8 cellular contexts compared by ENCODE assay signal in the genomic region with DNA sequence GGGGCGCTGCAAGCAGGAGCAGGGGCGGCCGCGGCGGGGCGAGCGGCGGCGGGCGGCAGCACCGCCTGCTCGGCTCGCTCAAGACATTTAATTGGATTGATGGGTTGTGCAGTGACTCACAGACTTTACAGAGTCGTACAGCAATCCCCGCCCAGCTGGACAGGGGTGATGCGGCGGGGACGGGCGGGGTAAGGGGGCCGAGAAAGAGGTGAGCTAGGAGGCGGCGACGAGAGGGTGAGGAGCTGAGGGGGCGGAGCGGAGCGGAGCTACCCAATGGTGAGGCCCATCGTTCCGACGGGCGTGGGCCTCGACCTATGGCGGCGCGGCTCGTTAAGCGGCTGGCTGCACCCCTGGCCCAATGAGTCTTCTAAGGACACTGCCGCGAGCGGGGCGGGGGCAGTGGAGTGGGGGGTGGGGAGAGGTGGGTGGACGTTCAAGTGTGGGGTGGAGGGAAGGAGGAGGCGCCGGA.
DNase-seq lines count a peak whose midpoint lies in the region; ATAC-seq and TF ChIP-seq lines count a peak whose summit lies in the region.

No MANE protein-coding gene starts in this region.

- H2AFZ ChIP-seq in KMS-11 (ENCODE audit: low read depth), result peak overlapping the region; percentile 93

- no peaks in the 10 kb centered on the region for H3K9me3 Mint-ChIP-seq in activated T-helper 17 cell treated with anti-CD3 and anti-CD28 coated beads, Interleukin-2, amount 50 U/mL, for 72 hours
- H3K9me3 Mint-ChIP-seq in neural crest cell, result peaks cover 1% of the 10 kb centered on the region

- H3K4me3 ChIP-seq in KMS-11 (IDR thresholded peaks at IDR 0.05; ENCODE audit: insufficient read depth, low read depth, low read length), result peak overlapping the region; percentile 63
- peak overlapping the region; percentile 71 to 86 (median 77) for H3K4me3 ChIP-seq in Peyer's patch
- peak overlapping the region; percentile 89 to 90 for H3K4me3 ChIP-seq in stomach smooth muscle (ENCODE audit: low read length in 2 of 2)

- no peaks in the 10 kb centered on the region for H3K27me3 Mint-ChIP-seq in activated T-helper 17 cell treated with anti-CD3 and anti-CD28 coated beads, Interleukin-2, amount 50 U/mL, for 72 hours
- peaks cover 7% of the 10 kb centered on the region for H3K27me3 Mint-ChIP-seq in neural crest cell (ENCODE audit: low read depth)

- H3K27ac ChIP-seq in KMS-11 (peak overlapping the region; percentile 50), Peyer's patch (peak overlapping the region; percentile 96 to 99 (median 98)), stomach smooth muscle (ENCODE audit: low read length) (peak overlapping the region; percentile 94)

- H4K20me1 ChIP-seq in KMS-11 (ENCODE audit: insufficient read depth), result no peaks in the 10 kb centered on the region

- no peaks in the 10 kb centered on the region for H3K36me3 Mint-ChIP-seq in activated T-helper 17 cell treated with anti-CD3 and anti-CD28 coated beads, Interleukin-2, amount 50 U/mL, for 72 hours (ENCODE audit: low read depth)
- H3K36me3 Mint-ChIP-seq in neural crest cell (ENCODE audit: low read depth), result no peaks in the 10 kb centered on the region

- ATAC-seq in GM21737 (IDR thresholded peaks at IDR 0.05; ENCODE audit: unreplicated experiment), result peak; percentile 87
- ATAC-seq in activated T-helper 17 cell treated with anti-CD3 and anti-CD28 coated beads, Interleukin-2, amount 50 U/mL, for 72 hours (replicated peaks), result peak; percentile 89

- H3K9ac ChIP-seq in KMS-11 (peak overlapping the region; percentile 64; the same call in 1 of the 2 replicates), stomach smooth muscle (ENCODE audit: low read length in 2 of 2) (peak overlapping the region; percentile 92 to 95)

- peak overlapping the region; percentile 81 for H3K27ac Mint-ChIP-seq in activated T-helper 17 cell treated with anti-CD3 and anti-CD28 coated beads, Interleukin-2, amount 50 U/mL, for 72 hours
- peak overlapping the region; percentile 99 for H3K27ac Mint-ChIP-seq in neural crest cell (ENCODE audit: unreplicated experiment)

- no peak for TF ChIP-seq CTCF in KMS-11 (conservative IDR thresholded peaks at IDR 0.05; ENCODE audit: low read depth, low read length)
- peak in 2 of 6 experiments; percentile 21 to 24 for TF ChIP-seq CTCF in Peyer's patch (IDR thresholded peaks at IDR 0.05)
- no peak for TF ChIP-seq CTCF in neural crest cell (conservative IDR thresholded peaks at IDR 0.05)

- H3K4me1 Mint-ChIP-seq in activated T-helper 17 cell treated with anti-CD3 and anti-CD28 coated beads, Interleukin-2, amount 50 U/mL, for 72 hours, result peaks cover 16% of the 10 kb centered on the region
- peaks cover 19% of the 10 kb centered on the region for H3K4me1 Mint-ChIP-seq in neural crest cell

- H3K36me3 ChIP-seq in KMS-11 (ENCODE audit: insufficient read depth), result no peaks in the 10 kb centered on the region
- no peaks in the 10 kb centered on the region for H3K36me3 ChIP-seq in Peyer's patch
- no peaks in the 10 kb centered on the region for H3K36me3 ChIP-seq in stomach smooth muscle (ENCODE audit: control insufficient read depth in 2 of 2, insufficient read depth in 2 of 2, low read length in 2 of 2)

- DNase-seq in DMS53 (lab: John Stamatoyannopoulos, UW) (peak; percentile 100), Peyer's patch (peak; percentile 98 to 100 (median 99)), fibroblast of peridontal ligament (ENCODE audit: extremely low read depth) (peak; percentile 99), neural crest cell (ENCODE audit: low read depth, low spot score) (peak; percentile 92)

- peak overlapping the region; percentile 82 for H3K4me3 Mint-ChIP-seq in activated T-helper 17 cell treated with anti-CD3 and anti-CD28 coated beads, Interleukin-2, amount 50 U/mL, for 72 hours
- peak overlapping the region; percentile 96 for H3K4me3 Mint-ChIP-seq in neural crest cell

- peak overlapping the region; percentile 82; the same call in 1 of the 2 replicates for H3K4me2 ChIP-seq in KMS-11

- no peaks in the 10 kb centered on the region for H3K79me2 ChIP-seq in KMS-11 (ENCODE audit: insufficient read depth, low read depth)

- H3K9me3 ChIP-seq in Peyer's patch (no peaks in the 10 kb centered on the region), stomach smooth muscle (ENCODE audit: control insufficient read depth in 2 of 2, low read length in 2 of 2) (no peaks in the 10 kb centered on the region)

- TF ChIP-seq POLR2A in Peyer's patch (IDR thresholded peaks at IDR 0.05), result peak; percentile 99

- H3K27me3 ChIP-seq in KMS-11 (ENCODE audit: insufficient read depth, low read depth), result no peaks in the 10 kb centered on the region
- no peaks in the 10 kb centered on the region for H3K27me3 ChIP-seq in Peyer's patch
- no peaks in the 10 kb centered on the region for H3K27me3 ChIP-seq in stomach smooth muscle (ENCODE audit: control insufficient read depth in 1 of 2, insufficient read depth in 2 of 2, low read length in 2 of 2)

- H3K4me1 ChIP-seq in KMS-11 (ENCODE audit: low read depth, poor library complexity, severe bottlenecking) (peaks cover 27% of the 10 kb centered on the region), Peyer's patch (peaks cover 0 to 23% (median 5%) of the 10 kb centered on the region in 4 donors), stomach smooth muscle (ENCODE audit: control insufficient read depth, insufficient read depth, low read length) (peaks cover 3% of the 10 kb centered on the region)

Comparison
In these comparisons a context has a peak if more than half of its experiments do, and no peak if none do; other contexts are left out.
1. Peak in every context shown above with its lines: DNase-seq, ATAC-seq, H3K4me3 ChIP-seq and H3K27ac ChIP-seq.